8 cellular contexts compared by ENCODE assay signal in the genomic region with DNA sequence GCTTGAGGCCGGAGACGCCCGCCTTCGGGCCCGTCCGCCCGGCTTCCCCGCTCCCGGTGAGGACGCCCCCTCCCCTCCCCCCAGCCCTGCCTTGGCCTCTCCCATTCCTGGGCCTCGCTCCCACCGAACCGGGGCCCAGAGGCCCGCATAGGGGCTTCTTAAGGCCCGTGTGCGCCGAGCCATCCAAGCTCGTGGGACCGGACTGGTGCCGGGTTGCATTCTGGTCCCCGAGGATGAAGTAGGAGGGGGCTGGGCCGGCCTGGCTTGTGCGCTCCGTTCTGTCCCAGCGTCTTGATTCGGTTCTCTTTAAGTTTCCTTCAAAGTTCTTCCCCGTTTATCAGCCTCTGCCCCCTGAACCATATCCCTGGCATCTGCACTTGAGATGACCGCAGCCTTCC. TPM values are rescaled to one million over a fixed set of nuclear protein-coding genes. Genes with fewer than 3 reads are reported as not detected.
DNase-seq lines count a peak whose midpoint lies in the region; ATAC-seq, FAIRE-seq and TF ChIP-seq lines count a peak whose summit lies in the region.

No MANE protein-coding gene starts in this region.

- ATAC-seq in HG03135 (IDR thresholded peaks at IDR 0.05; ENCODE audit: unreplicated experiment), result peak; percentile 16
- ATAC-seq in GM12878, result peak; percentile 2; the same call in 2 of the 3 replicates
- ATAC-seq in HG03025 (IDR thresholded peaks at IDR 0.05; ENCODE audit: low FRiP score, unreplicated experiment), result no peak

- no peak for TF ChIP-seq EP300 in GM12878 (IDR thresholded peaks at IDR 0.05; ENCODE audit: borderline replicate concordance in 1 of 2, control insufficient read depth in 1 of 2, low read depth in 2 of 2, low read length in 2 of 2)

- no peak for TF ChIP-seq RAD21 in GM12878 (IDR thresholded peaks at IDR 0.05; ENCODE audit: insufficient read depth, low read depth, low read length)

- H3K27me3 ChIP-seq in GM12878 (replicated peaks in 1 of 2; ENCODE audit: control insufficient read depth in 2 of 2, insufficient read depth in 2 of 2, low read length in 1 of 2) (no peaks in the 10 kb centered on the region), mesendoderm (ENCODE audit: insufficient read depth, low read length, poor library complexity) (no peaks in the 10 kb centered on the region)

- H3K23ac ChIP-seq in mesendoderm (ENCODE audit: low read length), result peak overlapping the region; percentile 80

- H2BK120ac ChIP-seq in mesendoderm (ENCODE audit: low read depth, low read length), result no peak overlapping the region

- H3K4me3 ChIP-seq in GM12878, result peak overlapping the region; percentile 92
- peak overlapping the region; percentile 87 for H3K4me3 ChIP-seq in mesendoderm (ENCODE audit: low read length)

- peak overlapping the region; percentile 90 for H2AK5ac ChIP-seq in mesendoderm (ENCODE audit: low read length)

- no peak overlapping the region for H2BK5ac ChIP-seq in mesendoderm (ENCODE audit: low read length)

- H3K56ac ChIP-seq in mesendoderm (ENCODE audit: low read length), result peak overlapping the region; percentile 96

- in situ Hi-C loops in GM12878 (cut with MboI), result loop anchor here (25.0 kb wide), 1 partner anchor 525 kb away; the partner anchor contains the start of genes SLC16A11 and SLC16A13

- no peak for FAIRE-seq in GM12878 (lab: Jason Lieb, UNC)

- peak overlapping the region; percentile 41; the same call in 1 of the 2 replicates for H2AFZ ChIP-seq in GM12878 (ENCODE audit: control insufficient read depth, low read depth, low read length)

- H3K9ac ChIP-seq in ES-I3 (ENCODE audit: low read depth, low read length), result peak overlapping the region; percentile 90
- peak overlapping the region; percentile 83 for H3K9ac ChIP-seq in GM12878 (ENCODE audit: control insufficient read depth, insufficient read depth, low read length)
- peak overlapping the region; percentile 91 for H3K9ac ChIP-seq in mesendoderm (ENCODE audit: low read length)

- no peaks in the 10 kb centered on the region for H4K20me1 ChIP-seq in GM12878 (ENCODE audit: control insufficient read depth, insufficient read depth)

- POLR2A ChIA-PET in GM12878 (lab: Charles Lee), result interaction anchor here (0.8 to 2.6 kb wide), 5 partner anchors 10 to 127 kb away, joined by 3 to 12 read pairs (median 3); partner anchors contain the start of genes CD68 and TMEM102

- CTCF ChIA-PET in GM12878 (lab: Yijun Ruan, JAX), result interaction anchor here (2.5 to 6.2 kb wide), 5 partner anchors 37 to 168 kb away, joined by 10 to 192 read pairs (median 21); partner anchors contain the start of genes PLSCR3 and ZBTB4

- H4K5ac ChIP-seq in mesendoderm (ENCODE audit: low read length), result no peak overlapping the region

- H4K8ac ChIP-seq in mesendoderm (ENCODE audit: low read depth, low read length), result peak overlapping the region; percentile 16

- H3K4me2 ChIP-seq in GM12878 (ENCODE audit: control insufficient read depth, insufficient read depth), result peak overlapping the region; percentile 87
- H3K4me2 ChIP-seq in mesendoderm (ENCODE audit: low read length), result peak overlapping the region; percentile 99

- H3K18ac ChIP-seq in mesendoderm (ENCODE audit: low read length), result peak overlapping the region; percentile 71

- intact Hi-C loops in GM12878 (cut with micrococcal nuclease; ENCODE audit: unreplicated experiment), result loop anchor here (5.0 kb wide), 1 partner anchor 125 kb away; the partner anchor contains the start of genes FGF11 and TMEM102

- SMC1A ChIA-PET in GM12878 (lab: Charles Lee; ENCODE audit: uncharacterized antibody, unreplicated experiment), result interaction anchor here (2.2 to 3.2 kb wide), 2 partner anchors 42 to 48 kb away, joined by 11 to 67 read pairs; no protein-coding TSS in a partner anchor

- H3K79me1 ChIP-seq in mesendoderm (ENCODE audit: low read length), result peaks cover 24% of the 10 kb centered on the region

- no peak overlapping the region for H2BK15ac ChIP-seq in mesendoderm (replicated peaks; ENCODE audit: low read depth)

- TSS peak; percentile 36 for BruUV-seq in GM12878 (replicated peaks; lab: Mats Ljungman, UMichigan)

- WGBS in GM12878 (ENCODE audit: insufficient coverage, insufficient replicate concordance, low lambda C conversion rate, missing lambda C conversion rate), result under 1% methylated on average over 18 of the region's 28 CpGs
- WGBS in mesendoderm (ENCODE audit: extremely low coverage, insufficient coverage, low lambda C conversion rate), result no CpG with 5 or more reads among the region's 28 CpGs

- RAD21 ChIA-PET in GM12878 (lab: Charles Lee; ENCODE audit: unreplicated experiment), result interaction anchor here (2.9 kb wide), 1 partner anchor 125 kb away, joined by 28 read pairs; the partner anchor contains the start of genes TP53 and WRAP53

- H3K27ac ChIP-seq in GM12878 (ENCODE audit: control insufficient read depth, insufficient read depth) (peak overlapping the region; percentile 64), mesendoderm (ENCODE audit: low read depth, low read length) (peak overlapping the region; percentile 8)

- no peak for DNase-seq in GM12878 (ENCODE audit: low read depth, low spot score)
- DNase-seq in mesendoderm, result no peak
- no peak for DNase-seq in stimulated activated CD4-positive, alpha-beta T cell treated with anti-CD3 and anti-CD28 coated beads, Interleukin-4, amount 100 ng/mL, for 1 hour
- DNase-seq in NCI-H187 (lab: John Stamatoyannopoulos, UW), result no peak
- no peak for DNase-seq in superior temporal gyrus (ENCODE audit: extremely low spot score)

- H3K4me1 ChIP-seq in ES-I3 (ENCODE audit: insufficient read depth, low read length), result peaks cover 17% of the 10 kb centered on the region
- H3K4me1 ChIP-seq in GM12878 (ENCODE audit: control insufficient read depth, insufficient read depth, low read length), result peaks cover 37% of the 10 kb centered on the region
- H3K4me1 ChIP-seq in mesendoderm (ENCODE audit: control insufficient read depth, low read depth, low read length), result peaks cover 7% of the 10 kb centered on the region

- no peak for TF ChIP-seq POLR2A in GM12878 (IDR thresholded peaks at IDR 0.05; ENCODE audit: low read depth, low read length)

- H3K36me3 ChIP-seq in ES-I3 (ENCODE audit: insufficient read depth, low read length) (peaks cover 24% of the 10 kb centered on the region), GM12878 (ENCODE audit: control insufficient read depth in 2 of 2, insufficient read depth in 2 of 2, low read length in 1 of 2) (peaks cover 13% of the 10 kb centered on the region in 2 experiments; a peak in 3 of 4 replicates), mesendoderm (ENCODE audit: control insufficient read depth, insufficient read depth, low read length) (peaks cover 16% of the 10 kb centered on the region)

- H3K4ac ChIP-seq in mesendoderm (ENCODE audit: low read depth, low read length), result peak overlapping the region; percentile 99

- H3K79me2 ChIP-seq in GM12878 (ENCODE audit: control insufficient read depth, insufficient read depth, low read length), result peaks cover 34% of the 10 kb centered on the region
- peaks cover 30% of the 10 kb centered on the region for H3K79me2 ChIP-seq in mesendoderm (ENCODE audit: control insufficient read depth, insufficient read depth, low read length)

- no peaks in the 10 kb centered on the region for H3K9me3 ChIP-seq in ES-I3 (ENCODE audit: control insufficient read depth, insufficient read depth, low read length)
- H3K9me3 ChIP-seq in GM12878 (replicated peaks; ENCODE audit: control insufficient read depth, insufficient read depth, low read length), result no peaks in the 10 kb centered on the region

- no peak for TF ChIP-seq CTCF in GM12878 (IDR thresholded peaks at IDR 0.05 in 2 of 3, conservative IDR thresholded peaks at IDR 0.05 in 1 of 3; ENCODE audit: control insufficient read depth in 2 of 3, extremely low read depth in 1 of 3, insufficient read depth in 1 of 3, low read depth in 3 of 3, low read length in 3 of 3)

RNA-seq across cellular contexts. Expression of gene SENP3, which starts 0.5 kb away (rescaled TPM):
- total RNA-seq in GM12878 (2013; cell fraction: nucleolus; rRNA removed), result 41.1 and 48.2 TPM in 2 replicates
- total RNA-seq in GM12878 (2014; rRNA removed) (88.4 and 88.8 TPM in 2 replicates), GM12878 (2014; rRNA removed; fragmentation: Illumina TruSeq; extraction: Trizol) (77.5 and 78.4 TPM in 2 replicates), GM12878 (2021) (67.0 and 72.8 TPM in 2 replicates)
- polyA plus RNA-seq in GM12878 (2011; ENCODE audit: low read depth), result 52.4 TPM
- polyA plus RNA-seq in GM12878 (2011; rRNA removed) (74.0 and 99.9 TPM in 2 replicates), GM12878 (2014; fragmentation: Illumina TruSeq; extraction: Trizol) (113 and 134 TPM in 2 replicates), GM12878 (2014; fragmentation: Nextera tagmentation; extraction: Ambion mirVana) (1 to 10 TPM; 1.8 TPM), GM12878 (2014; rRNA removed) (78.3 and 81.9 TPM in 2 replicates), GM12878 (2016; fragmentation: Nextera tagmentation; extraction: Ambion mirVana) (1 to 10 TPM; 5.1 to 6.5 TPM)
- polyA plus RNA-seq in GM12878 (2011; cell fraction: cytosol; rRNA removed), result 86.2 and 87.5 TPM in 2 replicates
- 122 and 132 TPM in 2 replicates for polyA plus RNA-seq in GM12878 (2011; cell fraction: nucleus; rRNA removed)
- 28.4 and 30.1 TPM in 2 replicates for polyA plus RNA-seq in GM12878 (2012)
- polyA minus RNA-seq in GM12878 (2011; rRNA and poly(A)+ RNA removed), result 65.7 and 76.4 TPM in 2 replicates
- polyA minus RNA-seq in GM12878 (2011; cell fraction: cytosol; rRNA and poly(A)+ RNA removed), result 27.5 and 33.0 TPM in 2 replicates
- polyA minus RNA-seq in GM12878 (2011; cell fraction: nucleus; rRNA and poly(A)+ RNA removed), result 16.3 and 29.1 TPM in 2 replicates
- 59.2 TPM for polyA plus RNA-seq in mesendoderm (2013, experiment 1 of 2)
- 55.7 TPM for polyA plus RNA-seq in mesendoderm (2013, experiment 2 of 2)

RNA-seq across cellular contexts. Expression of gene TNFSF13, which starts 3.7 kb away (rescaled TPM):
- 13.9 and 18.6 TPM in 2 replicates for total RNA-seq in GM12878 (2013; cell fraction: nucleolus; rRNA removed)
- total RNA-seq in GM12878 (2014; rRNA removed) (7.6 and 9.3 TPM in 2 replicates), GM12878 (2014; rRNA removed; fragmentation: Illumina TruSeq; extraction: Trizol) (6.0 and 6.1 TPM in 2 replicates), GM12878 (2021) (14.5 and 14.6 TPM in 2 replicates)
- 7.1 TPM for polyA plus RNA-seq in GM12878 (2011; ENCODE audit: low read depth)
- polyA plus RNA-seq in GM12878 (2011; rRNA removed) (10.0 and 11.3 TPM in 2 replicates), GM12878 (2014; fragmentation: Illumina TruSeq; extraction: Trizol) (10.0 and 10.8 TPM in 2 replicates), GM12878 (2014; fragmentation: Nextera tagmentation; extraction: Ambion mirVana) (under 1 TPM; 0.56 to 0.84 TPM), GM12878 (2014; rRNA removed) (10.7 and 12.1 TPM in 2 replicates), GM12878 (2016; fragmentation: Nextera tagmentation; extraction: Ambion mirVana) (10 to 100 TPM in 1 of 2 experiments, 1 to 10 TPM in 1; 9.4 to 10.2 TPM)
- 9.6 and 11.2 TPM in 2 replicates for polyA plus RNA-seq in GM12878 (2011; cell fraction: cytosol; rRNA removed)
- 39.8 and 46.6 TPM in 2 replicates for polyA plus RNA-seq in GM12878 (2011; cell fraction: nucleus; rRNA removed)
- 7.7 and 8.9 TPM in 2 replicates for polyA plus RNA-seq in GM12878 (2012)
- polyA minus RNA-seq in GM12878 (2011; rRNA and poly(A)+ RNA removed), result 5.6 and 6.7 TPM in 2 replicates
- 2.2 and 4.0 TPM in 2 replicates for polyA minus RNA-seq in GM12878 (2011; cell fraction: cytosol; rRNA and poly(A)+ RNA removed)
- 10.5 and 14.1 TPM in 2 replicates for polyA minus RNA-seq in GM12878 (2011; cell fraction: nucleus; rRNA and poly(A)+ RNA removed)
- 1.1 TPM for polyA plus RNA-seq in mesendoderm (2013, experiment 1 of 2)
- polyA plus RNA-seq in mesendoderm (2013, experiment 2 of 2), result 0.92 TPM

RNA-seq across cellular contexts. Expression of gene TNFSF12, which starts 13.3 kb away (rescaled TPM):
- 1.0 TPM in 2 replicates for total RNA-seq in GM12878 (2013; cell fraction: nucleolus; rRNA removed)
- 4.3 and 5.8 TPM in 2 replicates for total RNA-seq in GM12878 (2014; rRNA removed)
- total RNA-seq in GM12878 (2014; rRNA removed; fragmentation: Illumina TruSeq; extraction: Trizol), result 2.9 and 3.2 TPM in 2 replicates
- total RNA-seq in GM12878 (2021), result 6.7 and 7.0 TPM in 2 replicates
- polyA plus RNA-seq in GM12878 (2011; ENCODE audit: low read depth), result 3.0 TPM
- 1.3 and 2.5 TPM in 2 replicates for polyA plus RNA-seq in GM12878 (2011; rRNA removed)
- polyA plus RNA-seq in GM12878 (2011; cell fraction: cytosol; rRNA removed), result 3.5 and 4.0 TPM in 2 replicates
- 1.2 and 1.8 TPM in 2 replicates for polyA plus RNA-seq in GM12878 (2011; cell fraction: nucleus; rRNA removed)
- polyA plus RNA-seq in GM12878 (2012), result 4.3 and 7.2 TPM in 2 replicates
- polyA plus RNA-seq in GM12878 (2014; fragmentation: Illumina TruSeq; extraction: Trizol), result 1.1 and 2.6 TPM in 2 replicates
- polyA plus RNA-seq in GM12878 (2014; fragmentation: Nextera tagmentation; extraction: Ambion mirVana), result under 1 TPM; 0.32 to 0.53 TPM
- 5.0 and 5.1 TPM in 2 replicates for polyA plus RNA-seq in GM12878 (2014; rRNA removed)
- polyA plus RNA-seq in GM12878 (2016; fragmentation: Nextera tagmentation; extraction: Ambion mirVana), result 1 to 10 TPM; 1.2 to 1.6 TPM
- polyA minus RNA-seq in GM12878 (2011; rRNA and poly(A)+ RNA removed), result 0.62 and 2.3 TPM in 2 replicates
- polyA minus RNA-seq in GM12878 (2011; cell fraction: cytosol; rRNA and poly(A)+ RNA removed), result 0.94 TPM in 1 of 2 replicates, not detected in the other
- not detected in 2 replicates for polyA minus RNA-seq in GM12878 (2011; cell fraction: nucleus; rRNA and poly(A)+ RNA removed)
- 1.9 TPM for polyA plus RNA-seq in mesendoderm (2013, experiment 1 of 2)
- polyA plus RNA-seq in mesendoderm (2013, experiment 2 of 2), result 2.1 TPM

RNA-seq across cellular contexts. Expression of gene CD68, which starts 17.2 kb away (rescaled TPM):
- 2.3 and 4.1 TPM in 2 replicates for total RNA-seq in GM12878 (2013; cell fraction: nucleolus; rRNA removed)
- total RNA-seq in GM12878 (2014; rRNA removed), result 2.6 and 3.4 TPM in 2 replicates
- 3.7 TPM in 2 replicates for total RNA-seq in GM12878 (2014; rRNA removed; fragmentation: Illumina TruSeq; extraction: Trizol)
- 2.6 and 3.2 TPM in 2 replicates for total RNA-seq in GM12878 (2021)
- polyA plus RNA-seq in GM12878 (2011; ENCODE audit: low read depth), result 4.0 TPM
- polyA plus RNA-seq in GM12878 (2011; rRNA removed), result 2.7 and 6.9 TPM in 2 replicates
- polyA plus RNA-seq in GM12878 (2011; cell fraction: cytosol; rRNA removed), result 6.2 and 6.4 TPM in 2 replicates
- 3.3 and 6.3 TPM in 2 replicates for polyA plus RNA-seq in GM12878 (2011; cell fraction: nucleus; rRNA removed)
- 7.1 and 7.6 TPM in 2 replicates for polyA plus RNA-seq in GM12878 (2012)
- 3.0 and 6.1 TPM in 2 replicates for polyA plus RNA-seq in GM12878 (2014; fragmentation: Illumina TruSeq; extraction: Trizol)
- 1 to 10 TPM; 3.7 to 5.0 TPM for polyA plus RNA-seq in GM12878 (2014; fragmentation: Nextera tagmentation; extraction: Ambion mirVana)
- polyA plus RNA-seq in GM12878 (2014; rRNA removed), result 4.2 and 4.3 TPM in 2 replicates
- 1 to 10 TPM; 3.2 to 3.9 TPM for polyA plus RNA-seq in GM12878 (2016; fragmentation: Nextera tagmentation; extraction: Ambion mirVana)
- 1.8 and 3.2 TPM in 2 replicates for polyA minus RNA-seq in GM12878 (2011; rRNA and poly(A)+ RNA removed)
- polyA minus RNA-seq in GM12878 (2011; cell fraction: cytosol; rRNA and poly(A)+ RNA removed), result 2.0 and 4.3 TPM in 2 replicates
- polyA minus RNA-seq in GM12878 (2011; cell fraction: nucleus; rRNA and poly(A)+ RNA removed), result 2.5 and 11.0 TPM in 2 replicates
- polyA plus RNA-seq in mesendoderm (2013, experiment 1 of 2), result 0.44 TPM
- 0.42 TPM for polyA plus RNA-seq in mesendoderm (2013, experiment 2 of 2)

RNA-seq across cellular contexts. Expression of gene MPDU1, which starts 21.4 kb away (rescaled TPM):
- total RNA-seq in GM12878 (2013; cell fraction: nucleolus; rRNA removed), result 51.1 and 59.2 TPM in 2 replicates
- total RNA-seq in GM12878 (2014; rRNA removed), result 91.5 and 95.2 TPM in 2 replicates
- total RNA-seq in GM12878 (2014; rRNA removed; fragmentation: Illumina TruSeq; extraction: Trizol), result 68.8 and 69.2 TPM in 2 replicates
- total RNA-seq in GM12878 (2021), result 44.3 and 52.7 TPM in 2 replicates
- 36.3 TPM for polyA plus RNA-seq in GM12878 (2011; ENCODE audit: low read depth)
- 67.0 and 98.8 TPM in 2 replicates for polyA plus RNA-seq in GM12878 (2011; rRNA removed)
- polyA plus RNA-seq in GM12878 (2011; cell fraction: cytosol; rRNA removed), result 169 and 174 TPM in 2 replicates
- polyA plus RNA-seq in GM12878 (2011; cell fraction: nucleus; rRNA removed), result 82.8 and 91.1 TPM in 2 replicates
- polyA plus RNA-seq in GM12878 (2012), result 37.5 and 41.5 TPM in 2 replicates
- 130 and 138 TPM in 2 replicates for polyA plus RNA-seq in GM12878 (2014; fragmentation: Illumina TruSeq; extraction: Trizol)
- polyA plus RNA-seq in GM12878 (2014; fragmentation: Nextera tagmentation; extraction: Ambion mirVana), result 10 to 100 TPM in 1 of 2 experiments, 1 to 10 TPM in 1; 3.6 to 11.6 TPM
- polyA plus RNA-seq in GM12878 (2014; rRNA removed), result 64.4 and 78.9 TPM in 2 replicates
- polyA plus RNA-seq in GM12878 (2016; fragmentation: Nextera tagmentation; extraction: Ambion mirVana), result 10 to 100 TPM; 78.9 to 80.1 TPM
- 83.3 and 99.3 TPM in 2 replicates for polyA minus RNA-seq in GM12878 (2011; rRNA and poly(A)+ RNA removed)
- polyA minus RNA-seq in GM12878 (2011; cell fraction: cytosol; rRNA and poly(A)+ RNA removed), result 14.3 and 16.9 TPM in 2 replicates
- polyA minus RNA-seq in GM12878 (2011; cell fraction: nucleus; rRNA and poly(A)+ RNA removed), result 11.2 and 24.4 TPM in 2 replicates
- polyA plus RNA-seq in mesendoderm (2013, experiment 1 of 2), result 101 TPM
- polyA plus RNA-seq in mesendoderm (2013, experiment 2 of 2), result 96.5 TPM
